1 cellular context compared by ENCODE assay signal in genomic region chr17:28718990-28719433, GRCh38.
TF ChIP-seq lines count a peak whose summit lies in the region.

No MANE protein-coding gene starts in this region.

TF ChIP-seq in A549, 52 proteins besides CTCF, POLR2A, EP300 and RAD21 (continued from another document):
- TF ChIP-seq JUN (IDR thresholded peaks at IDR 0.05) (no peak), RNF2 (IDR thresholded peaks at IDR 0.05; ENCODE audit: borderline replicate concordance, low read depth) (no peak), ZSCAN20 (CRISPR knock-in tag; IDR thresholded peaks at IDR 0.05) (no peak), BHLHE40 (IDR thresholded peaks at IDR 0.05; ENCODE audit: low read depth, low read length) (no peak), HES2 (IDR thresholded peaks at IDR 0.05) (no peak), REST (IDR thresholded peaks at IDR 0.05) (no peak)
